ENCODE assay signal across 1 cellular context in the genomic region with DNA sequence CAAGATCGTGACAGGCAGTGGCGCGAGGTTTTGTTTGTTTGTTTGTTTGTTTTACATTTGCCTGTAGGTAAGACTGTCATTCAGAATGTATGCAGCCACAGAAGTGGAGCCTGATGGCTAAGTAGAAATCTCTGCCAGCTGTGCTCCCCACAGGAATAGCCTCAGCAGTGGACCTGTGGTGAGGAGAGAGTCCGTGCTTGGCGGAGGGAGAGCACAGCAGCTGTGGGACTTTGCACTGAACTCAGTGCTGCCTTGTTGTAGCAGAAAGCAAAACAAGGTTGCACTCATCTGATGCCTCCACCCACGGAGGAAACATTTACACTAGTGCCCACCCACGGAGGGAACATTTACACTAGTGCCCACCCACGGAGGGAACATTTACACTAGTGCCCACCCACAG.
A peak's percentile ranks its signal among the peaks of the same experiment; 100 is the strongest.
TF ChIP-seq lines count a peak whose summit lies in the region.

No MANE protein-coding gene starts in this region.

TF ChIP-seq in HepG2, 621 proteins besides CTCF, POLR2A, EP300 and RAD21 (continued from another document):
- TF ChIP-seq, protein P1, sequence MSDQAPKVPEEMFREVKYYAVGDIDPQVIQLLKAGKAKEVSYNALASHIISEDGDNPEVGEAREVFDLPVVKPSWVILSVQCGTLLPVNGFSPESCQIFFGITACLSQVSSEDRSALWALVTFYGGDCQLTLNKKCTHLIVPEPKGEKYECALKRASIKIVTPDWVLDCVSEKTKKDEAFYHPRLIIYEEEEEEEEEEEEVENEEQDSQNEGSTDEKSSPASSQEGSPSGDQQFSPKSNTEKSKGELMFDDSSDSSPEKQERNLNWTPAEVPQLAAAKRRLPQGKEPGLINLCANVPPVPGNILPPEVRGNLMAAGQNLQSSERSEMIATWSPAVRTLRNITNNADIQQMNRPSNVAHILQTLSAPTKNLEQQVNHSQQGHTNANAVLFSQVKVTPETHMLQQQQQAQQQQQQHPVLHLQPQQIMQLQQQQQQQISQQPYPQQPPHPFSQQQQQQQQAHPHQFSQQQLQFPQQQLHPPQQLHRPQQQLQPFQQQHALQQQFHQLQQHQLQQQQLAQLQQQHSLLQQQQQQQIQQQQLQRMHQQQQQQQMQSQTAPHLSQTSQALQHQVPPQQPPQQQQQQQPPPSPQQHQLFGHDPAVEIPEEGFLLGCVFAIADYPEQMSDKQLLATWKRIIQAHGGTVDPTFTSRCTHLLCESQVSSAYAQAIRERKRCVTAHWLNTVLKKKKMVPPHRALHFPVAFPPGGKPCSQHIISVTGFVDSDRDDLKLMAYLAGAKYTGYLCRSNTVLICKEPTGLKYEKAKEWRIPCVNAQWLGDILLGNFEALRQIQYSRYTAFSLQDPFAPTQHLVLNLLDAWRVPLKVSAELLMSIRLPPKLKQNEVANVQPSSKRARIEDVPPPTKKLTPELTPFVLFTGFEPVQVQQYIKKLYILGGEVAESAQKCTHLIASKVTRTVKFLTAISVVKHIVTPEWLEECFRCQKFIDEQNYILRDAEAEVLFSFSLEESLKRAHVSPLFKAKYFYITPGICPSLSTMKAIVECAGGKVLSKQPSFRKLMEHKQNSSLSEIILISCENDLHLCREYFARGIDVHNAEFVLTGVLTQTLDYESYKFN (CRISPR knock-in tag; conservative IDR thresholded peaks at IDR 0.05), result peak; percentile 53
- peak; percentile 75 for TF ChIP-seq ZNF12 (CRISPR knock-in tag; IDR thresholded peaks at IDR 0.05)
- TF ChIP-seq ZNF775 (CRISPR knock-in tag; IDR thresholded peaks at IDR 0.05; ENCODE audit: borderline replicate concordance), result no peak
- TF ChIP-seq, protein P2, sequence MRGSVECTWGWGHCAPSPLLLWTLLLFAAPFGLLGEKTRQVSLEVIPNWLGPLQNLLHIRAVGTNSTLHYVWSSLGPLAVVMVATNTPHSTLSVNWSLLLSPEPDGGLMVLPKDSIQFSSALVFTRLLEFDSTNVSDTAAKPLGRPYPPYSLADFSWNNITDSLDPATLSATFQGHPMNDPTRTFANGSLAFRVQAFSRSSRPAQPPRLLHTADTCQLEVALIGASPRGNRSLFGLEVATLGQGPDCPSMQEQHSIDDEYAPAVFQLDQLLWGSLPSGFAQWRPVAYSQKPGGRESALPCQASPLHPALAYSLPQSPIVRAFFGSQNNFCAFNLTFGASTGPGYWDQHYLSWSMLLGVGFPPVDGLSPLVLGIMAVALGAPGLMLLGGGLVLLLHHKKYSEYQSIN (CRISPR knock-in tag; IDR thresholded peaks at IDR 0.05; ENCODE audit: borderline replicate concordance), result no peak
- TF ChIP-seq SATB2 (CRISPR knock-in tag; IDR thresholded peaks at IDR 0.05), result no peak
- TF ChIP-seq PHF8 (CRISPR knock-in tag; IDR thresholded peaks at IDR 0.05), result 0 out of 2 replicates have a peak, but pooled peaks have one; percentile 29
